ENCODE assay signal across 8 cellular contexts in the genomic region with DNA sequence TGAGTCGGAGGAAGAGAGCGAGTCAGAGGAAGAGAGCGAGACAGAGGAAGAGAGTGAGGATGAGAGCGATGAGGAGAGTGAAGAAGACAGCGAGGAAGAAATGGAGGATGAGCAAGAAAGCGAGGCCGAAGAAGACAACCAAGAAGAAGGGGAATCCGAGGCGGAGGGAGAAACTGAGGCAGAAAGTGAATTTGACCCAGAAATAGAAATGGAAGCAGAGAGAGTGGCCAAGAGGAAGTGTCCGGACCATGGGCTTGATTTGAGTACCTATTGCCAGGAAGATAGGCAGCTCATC. TPM values are rescaled to one million over a fixed set of nuclear protein-coding genes. Genes with fewer than 3 reads are reported as not detected.
DNase-seq lines count a peak whose midpoint lies in the region; ATAC-seq and TF ChIP-seq lines count a peak whose summit lies in the region.

No MANE protein-coding gene starts in this region.

- peak overlapping the region; percentile 91 for H3K27ac ChIP-seq in C4-2B
- H3K27ac ChIP-seq in effector memory CD4-positive, alpha-beta T cell (ENCODE audit: insufficient read depth, low read length, poor library complexity, severe bottlenecking) = peak overlapping the region; percentile 80
- H3K27ac ChIP-seq in neural progenitor cell = no peak overlapping the region

- no peak for ATAC-seq in GM21423 (IDR thresholded peaks at IDR 0.05; ENCODE audit: unreplicated experiment)

- peaks cover 37% of the 10 kb centered on the region for H3K36me3 Mint-ChIP-seq in neural progenitor cell

- H3K4me1 ChIP-seq in NT2/D1 (ENCODE audit: insufficient read depth, insufficient read length) (peaks cover 3% of the 10 kb centered on the region), neural progenitor cell (peaks cover 6% of the 10 kb centered on the region)
- H3K4me1 ChIP-seq in effector memory CD4-positive, alpha-beta T cell (ENCODE audit: control insufficient read depth, insufficient read depth, low read length, poor library complexity, severe bottlenecking) = peaks cover 14% of the 10 kb centered on the region

- H2AFZ ChIP-seq in neural progenitor cell (replicated peaks) = peak overlapping the region; percentile 94

- H3K9me3 Mint-ChIP-seq in neural progenitor cell = peaks cover 41% of the 10 kb centered on the region

- H3K9me3 ChIP-seq in NT2/D1 (ENCODE audit: insufficient read depth, low read length) = peaks cover 39% of the 10 kb centered on the region
- H3K9me3 ChIP-seq in effector memory CD4-positive, alpha-beta T cell (ENCODE audit: control insufficient read depth, low read length) = peaks cover 6% of the 10 kb centered on the region
- H3K9me3 ChIP-seq in neural progenitor cell (ENCODE audit: low read depth) = peaks cover 18% of the 10 kb centered on the region

- H3K79me2 ChIP-seq in neural progenitor cell (ENCODE audit: low read depth) = peaks cover 53% of the 10 kb centered on the region

- TF ChIP-seq CTCF in C4-2B (conservative IDR thresholded peaks at IDR 0.05) (no peak), neural progenitor cell (IDR thresholded peaks at IDR 0.05) (no peak)

- H3K4me2 ChIP-seq in neural progenitor cell = peak overlapping the region; percentile 74

- H3K36me3 ChIP-seq in NT2/D1 (ENCODE audit: insufficient read depth, insufficient read length, low read length) = peaks cover 7% of the 10 kb centered on the region
- H3K36me3 ChIP-seq in effector memory CD4-positive, alpha-beta T cell (ENCODE audit: control insufficient read depth, insufficient read depth, low read length) = no peaks in the 10 kb centered on the region
- H3K36me3 ChIP-seq in neural progenitor cell = peaks cover 27% of the 10 kb centered on the region

- H4K20me1 ChIP-seq in neural progenitor cell (ENCODE audit: low read depth) = no peaks in the 10 kb centered on the region

- peaks cover 20% of the 10 kb centered on the region for H3F3A ChIP-seq in neural progenitor cell (ENCODE audit: low read depth)

- peaks cover 4% of the 10 kb centered on the region for H3K27me3 Mint-ChIP-seq in neural progenitor cell (ENCODE audit: insufficient read depth, low read depth)

- H3K4me1 Mint-ChIP-seq in neural progenitor cell = peaks cover 31% of the 10 kb centered on the region

- DNase-seq in NT2/D1 (ENCODE audit: low read depth, low spot score) (no peak), neural progenitor cell (ENCODE audit: low spot score) (no peak), NOMO-1 treated with DMSO at 0.1 percent for 48 hours (lab: John Stamatoyannopoulos, UW; ENCODE audit: unreplicated experiment) (no peak), AG20443 (ENCODE audit: low spot score) (no peak), DMS79 (lab: John Stamatoyannopoulos, UW) (no peak)
- no peak for DNase-seq in effector memory CD4-positive, alpha-beta T cell

- H3K4me3 Mint-ChIP-seq in neural progenitor cell = peak overlapping the region; percentile 95

- H3K27ac Mint-ChIP-seq in neural progenitor cell = peak overlapping the region; percentile 34

- peak overlapping the region; percentile 78 for H3K4me3 ChIP-seq in NT2/D1 (ENCODE audit: insufficient read length, low read depth)
- H3K4me3 ChIP-seq in effector memory CD4-positive, alpha-beta T cell (ENCODE audit: insufficient read depth, low read depth, low read length, poor library complexity, severe bottlenecking) = peak overlapping the region; percentile 91
- peak overlapping the region; percentile 49 for H3K4me3 ChIP-seq in neural progenitor cell

- H3K9ac ChIP-seq in NT2/D1 (ENCODE audit: insufficient read length, low read depth) (peak overlapping the region; percentile 74), neural progenitor cell (no peak overlapping the region)

- H3K27me3 ChIP-seq in NT2/D1 (ENCODE audit: insufficient read depth, insufficient read length) (peaks cover 10% of the 10 kb centered on the region), neural progenitor cell (peaks cover 47% of the 10 kb centered on the region)
- no peaks in the 10 kb centered on the region for H3K27me3 ChIP-seq in effector memory CD4-positive, alpha-beta T cell (replicated peaks; ENCODE audit: control insufficient read depth, insufficient read depth, low read length, poor library complexity, severe bottlenecking)

RNA-seq across cellular contexts. Expression of a gene that starts 0.8 kb away (rescaled TPM):
- 28.5 and 44.1 TPM in 2 replicates for total RNA-seq in neural progenitor cell (ENCODE audit: low replicate concordance)

RNA-seq across cellular contexts. Expression of a gene that starts 45.1 kb away (rescaled TPM):
- total RNA-seq in neural progenitor cell (ENCODE audit: low replicate concordance) = 53.3 and 155 TPM in 2 replicates
